Comparison of ENCODE assay signal across 14 cellular contexts in the genomic region with DNA sequence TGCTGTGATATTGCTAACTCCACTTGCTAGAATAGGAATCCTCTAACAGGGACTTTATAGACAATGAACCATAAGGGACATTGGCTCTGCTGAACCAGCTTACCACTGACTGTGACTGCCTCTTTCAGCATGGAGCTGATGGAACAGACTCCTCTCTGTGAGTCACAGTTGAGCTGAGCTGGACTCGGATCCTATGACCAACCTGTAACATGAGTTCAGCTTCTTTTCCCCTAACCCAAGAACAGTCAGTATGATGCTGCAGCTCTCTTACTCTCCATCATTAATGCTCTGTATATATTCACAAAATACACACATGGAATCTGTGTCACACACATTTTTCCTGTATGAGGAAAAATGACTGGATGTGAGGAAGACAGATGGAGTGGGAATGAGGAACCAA.
DNase-seq lines count a peak whose midpoint lies in the region; ATAC-seq and TF ChIP-seq lines count a peak whose summit lies in the region.
"Had no signal": no experiment of that assay in that cellular context is flagged by ENCODE, and none has a peak within 500 bp of the region (broad histone marks: within the 10 kb centered on the region; RNA-seq: fewer than 3 reads in every experiment).

No MANE protein-coding gene starts in this region.

- ATAC-seq in RWPE2 (ENCODE audit: low read depth) (peak; percentile 45; the same call in 1 of the 3 replicates), GM21528 (IDR thresholded peaks at IDR 0.05; ENCODE audit: low FRiP score, unreplicated experiment) (no peak), GM18519 (IDR thresholded peaks at IDR 0.05; ENCODE audit: low FRiP score, unreplicated experiment) (no peak)

- peak overlapping the region; percentile 96 for H3K27ac Mint-ChIP-seq in osteocyte (ENCODE audit: unreplicated experiment)
- H3K27ac Mint-ChIP-seq: T-helper 1 cell treated with Interleukin-12 subunit alpha and Interleukin-12 subunit beta and Interleukin-4 antibody, amounts not matched to agents 30 μg/mL and 1 μg/mL, for 36 hours had no signal

- H3K4me3 Mint-ChIP-seq in osteocyte (ENCODE audit: unreplicated experiment): no peak overlapping the region
- H3K4me3 Mint-ChIP-seq: T-helper 1 cell treated with Interleukin-12 subunit alpha and Interleukin-12 subunit beta and Interleukin-4 antibody, amounts not matched to agents 30 μg/mL and 1 μg/mL, for 36 hours had no signal

- no peaks in the 10 kb centered on the region for H3K27me3 Mint-ChIP-seq in osteocyte (ENCODE audit: unreplicated experiment)

- TF ChIP-seq CTCF in RWPE2 (IDR thresholded peaks at IDR 0.05; ENCODE audit: poor library complexity, severe bottlenecking): no peak
- TF ChIP-seq CTCF in osteocyte (IDR thresholded peaks at IDR 0.05): no peak
- TF ChIP-seq CTCF in dorsolateral prefrontal cortex (IDR thresholded peaks at IDR 0.05 in 54 of 56, conservative IDR thresholded peaks at IDR 0.05 in 2 of 56; ENCODE audit: low read depth in 1 of 56, partially characterized antibody in 56 of 56): no peak

- no peak overlapping the region for H3K4me3 ChIP-seq in RWPE2 (ENCODE audit: severe bottlenecking)
- no peak overlapping the region for H3K4me3 ChIP-seq in dorsolateral prefrontal cortex

- DNase-seq in ELR (ENCODE audit: low read depth): peak; percentile 85
- DNase-seq in RWPE2 (ENCODE audit: low spot score): no peak
- DNase-seq in fibroblast of gingiva (ENCODE audit: low read depth): peak; percentile 74
- no peak for DNase-seq in osteocyte (ENCODE audit: extremely low spot score, unreplicated experiment)
- DNase-seq in dorsolateral prefrontal cortex: no peak
- no peak for DNase-seq in NCI-H1417 treated with DMSO at 0.1 percent for 48 hours (lab: John Stamatoyannopoulos, UW)
- DNase-seq: activated naive CD4-positive, alpha-beta T cell treated with Interleukin-2 at 50 U/mL for 16 hours; DMS79 treated with DMSO at 0.1 percent for 48 hours; effector CD8-positive, alpha-beta T cell; NCI-H146; stimulated activated CD4-positive, alpha-beta T cell treated with anti-CD3 and anti-CD28 coated beads, Interleukin-15, amount 100 ng/mL, for 24 hours had no signal

- H3K36me3 ChIP-seq in RWPE2 (ENCODE audit: low read depth): no peaks in the 10 kb centered on the region

- peaks cover 24% of the 10 kb centered on the region for H3K4me1 ChIP-seq in RWPE2 (ENCODE audit: insufficient read depth, poor library complexity, severe bottlenecking)

- H3K9me3 Mint-ChIP-seq in osteocyte (ENCODE audit: unreplicated experiment): peaks cover 21% of the 10 kb centered on the region
- H3K9me3 Mint-ChIP-seq: T-helper 1 cell treated with Interleukin-12 subunit alpha and Interleukin-12 subunit beta and Interleukin-4 antibody, amounts not matched to agents 30 μg/mL and 1 μg/mL, for 36 hours had no signal

- no peaks in the 10 kb centered on the region for H3K9me3 ChIP-seq in RWPE2 (ENCODE audit: severe bottlenecking)

- H3K36me3 Mint-ChIP-seq in osteocyte (ENCODE audit: unreplicated experiment): peaks cover 11% of the 10 kb centered on the region

- peaks cover 51% of the 10 kb centered on the region for H3K4me1 Mint-ChIP-seq in osteocyte (ENCODE audit: unreplicated experiment)

- H3K27ac ChIP-seq in RWPE2 (ENCODE audit: poor library complexity, severe bottlenecking) (peak overlapping the region; percentile 97), dorsolateral prefrontal cortex (no peak overlapping the region)

- intact Hi-C loops in dorsolateral prefrontal cortex (cut with DNase I): no loop called here

- H3K27me3 ChIP-seq in RWPE2 (ENCODE audit: insufficient read depth, poor library complexity, severe bottlenecking): no peaks in the 10 kb centered on the region
- no peaks in the 10 kb centered on the region for H3K27me3 ChIP-seq in dorsolateral prefrontal cortex

Comparison
In these comparisons a context has a peak if more than half of its experiments do, and no peak if none do; other contexts are left out.
1. DNase-seq: peak in ELR (single experiment) and fibroblast of gingiva (single experiment); none in RWPE2 (single experiment), osteocyte (single experiment), dorsolateral prefrontal cortex (0 of 10) and NCI-H1417 treated with DMSO at 0.1 percent for 48 hours (single experiment).